Comparison of ENCODE assay signal across 8 cellular contexts in genomic region chr2:32135409-32135808, GRCh38. TPM values are rescaled to one million over a fixed set of nuclear protein-coding genes. Genes with fewer than 3 reads are reported as not detected.
A peak's percentile ranks its signal among the peaks of the same experiment; 100 is the strongest.
DNase-seq lines count a peak whose midpoint lies in the region; ATAC-seq and TF ChIP-seq lines count a peak whose summit lies in the region.

No MANE protein-coding gene starts in this region.

- no peaks in the 10 kb centered on the region for H3K4me1 ChIP-seq in right lobe of liver

- no peak overlapping the region for H3K4me3 ChIP-seq in right lobe of liver

- no peak for TF ChIP-seq POLR2A in right lobe of liver (IDR thresholded peaks at IDR 0.05)

- no peaks in the 10 kb centered on the region for H3K27me3 ChIP-seq in right lobe of liver

- DNase-seq in NCI-H2196 (lab: John Stamatoyannopoulos, UW; ENCODE audit: unreplicated experiment) (peak; percentile 9), NCI-H2196 treated with DMSO at 0.1 percent for 48 hours (lab: John Stamatoyannopoulos, UW; ENCODE audit: unreplicated experiment) (no peak), Kasumi-1 (lab: John Stamatoyannopoulos, UW) (peak; percentile 67 to 76), astrocyte of the hippocampus (ENCODE audit: low read depth, low spot score) (peak; percentile 77), right lobe of liver (no peak)

- H3K36me3 ChIP-seq in right lobe of liver = peaks cover 0 to 19% (median under 1%) of the 10 kb centered on the region in 4 donors

- intact Hi-C loops in right lobe of liver (cut with DNase I) = no loop called here

- peak; percentile 31 to 33 (median 32) for TF ChIP-seq CTCF in right lobe of liver (IDR thresholded peaks at IDR 0.05)

- H3K27ac ChIP-seq in right lobe of liver = no peak overlapping the region

- WGBS in right lobe of liver (ENCODE audit: insufficient coverage, low coverage, low lambda C conversion rate, missing lambda C conversion rate) = 78% methylated on average over 7 of the region's 8 CpGs

- ATAC-seq in right lobe of liver (peak; percentile 50 to 87 (median 66)), HG02884 (IDR thresholded peaks at IDR 0.05; ENCODE audit: unreplicated experiment) (no peak), HG02852 (IDR thresholded peaks at IDR 0.05; ENCODE audit: unreplicated experiment) (no peak), HG03442 (IDR thresholded peaks at IDR 0.05; ENCODE audit: unreplicated experiment) (no peak)

- H3K9me3 ChIP-seq in right lobe of liver = no peaks in the 10 kb centered on the region

RNA-seq across cellular contexts. Expression of gene SLC30A6, which starts 30.3 kb away (rescaled TPM):
- 10 to 100 TPM; 10.0 to 13.1 (median 12.4) TPM for total RNA-seq in right lobe of liver

Comparison
In these comparisons a context has a peak if more than half of its experiments do, and no peak if none do; other contexts are left out.
1. DNase-seq: peak in NCI-H2196 (single experiment), Kasumi-1 (2 of 2) and astrocyte of the hippocampus (single experiment); none in NCI-H2196 treated with DMSO at 0.1 percent for 48 hours (single experiment) and right lobe of liver (0 of 3).
2. ATAC-seq: peak in right lobe of liver (4 of 4); none in HG02884 (single experiment), HG02852 (single experiment) and HG03442 (single experiment).